Comparison of ENCODE assay signal across 7 cellular contexts in genomic region chrX:134803551-134804183, GRCh38. TPM values are rescaled to one million over a fixed set of nuclear protein-coding genes. Genes with fewer than 3 reads are reported as not detected.
DNase-seq lines count a peak whose midpoint lies in the region; ATAC-seq and TF ChIP-seq lines count a peak whose summit lies in the region.

No MANE protein-coding gene starts in this region.

- RAD21 ChIA-PET in HCT116 (lab: Charles Lee; ENCODE audit: low non-redundant PET in 1 of 2, low total read pairs in 2 of 2, uncharacterized antibody in 2 of 2, unreplicated experiment in 2 of 2): no interaction called here

- no peak overlapping the region for H3K9ac ChIP-seq in HCT116 (ENCODE audit: low read length)
- H3K9ac ChIP-seq in iPS-18a (ENCODE audit: low read length): peak overlapping the region; percentile 38

- intact Hi-C loops in HCT116 (cut with micrococcal nuclease): no loop called here

- no peak for TF ChIP-seq CTCF in HCT116 (IDR thresholded peaks at IDR 0.05 in 2 of 3, conservative IDR thresholded peaks at IDR 0.05 in 1 of 3; ENCODE audit: borderline replicate concordance in 1 of 3, insufficient read depth in 1 of 3, low read depth in 2 of 3, low read length in 2 of 3)

- H3K4me1 ChIP-seq in HCT116 (ENCODE audit: control insufficient read depth in 1 of 2, insufficient read depth in 2 of 2, low read length in 2 of 2) (peaks cover 26 to 58% of the 10 kb centered on the region in 2 experiments; a peak in 3 of 4 replicates), iPS-18a (ENCODE audit: control insufficient read depth, low read depth, low read length) (peaks cover 19% of the 10 kb centered on the region)

- TF ChIP-seq RAD21 in HCT116 (IDR thresholded peaks at IDR 0.05; ENCODE audit: low read depth): no peak

- no TSS peak for BruUV-seq in HCT116 (replicated peaks; lab: Mats Ljungman, UMichigan)

- H3K4me3 ChIP-seq in HCT116 (replicated peaks in 1 of 2; ENCODE audit: low read depth in 1 of 2, low read length in 2 of 2) (no peak overlapping the region), iPS-18a (ENCODE audit: low read length) (no peak overlapping the region)

- no peak overlapping the region for H2AFZ ChIP-seq in HCT116 (ENCODE audit: low read depth, low read length, poor library complexity, severe bottlenecking)

- POLR2A ChIA-PET in HCT116 (lab: Charles Lee): interaction anchor here (0.8 kb wide), 1 partner anchor 10 kb away, joined by 4 read pairs; no protein-coding TSS in a partner anchor

- H3K9me3 ChIP-seq in HCT116 (ENCODE audit: control insufficient read depth in 1 of 2, insufficient read depth in 1 of 2, low read depth in 1 of 2, low read length in 2 of 2): no peaks in the 10 kb centered on the region
- peaks cover 6% of the 10 kb centered on the region for H3K9me3 ChIP-seq in iPS-18a (ENCODE audit: control insufficient read depth, low read depth, low read length)

- CTCF ChIA-PET in HCT116 (lab: Charles Lee): no interaction called here

- H3K4me2 ChIP-seq in HCT116 (ENCODE audit: low read length): peak overlapping the region; percentile 12; the same call in 1 of the 2 replicates

- DNase-seq in HCT116 (ENCODE audit: low read depth, low spot score) (no peak), NCI-H774 (lab: John Stamatoyannopoulos, UW) (peak; percentile 48), NCI-H1930 (lab: John Stamatoyannopoulos, UW) (no peak), SHP77 (lab: John Stamatoyannopoulos, UW) (no peak)
- DNase-seq in stimulated activated CD4-positive, alpha-beta T cell treated with anti-CD3 and anti-CD28 coated beads, Interleukin-15, amount 100 ng/mL, for 24 hours: no peak

- H4K20me1 ChIP-seq in HCT116 (ENCODE audit: insufficient read depth): no peaks in the 10 kb centered on the region

- no peak for TF ChIP-seq POLR2A in HCT116 (IDR thresholded peaks at IDR 0.05; ENCODE audit: borderline replicate concordance, extremely low read depth, insufficient read depth, insufficient read length)

- peak; percentile 52 for ATAC-seq in GM18858 (IDR thresholded peaks at IDR 0.05; ENCODE audit: unreplicated experiment)
- ATAC-seq in HCT116: no peak

- H3K9me2 ChIP-seq in HCT116 (ENCODE audit: insufficient read depth): no peaks in the 10 kb centered on the region

- H3K27me3 ChIP-seq in HCT116 (ENCODE audit: insufficient read depth, low read length): no peaks in the 10 kb centered on the region
- no peaks in the 10 kb centered on the region for H3K27me3 ChIP-seq in iPS-18a (ENCODE audit: control insufficient read depth, insufficient read depth, low read length)

- H3K27ac ChIP-seq in HCT116 (ENCODE audit: low read depth, low read length) (no peak overlapping the region), iPS-18a (ENCODE audit: low read length) (peak overlapping the region; percentile 41)

- no peaks in the 10 kb centered on the region for H3K79me2 ChIP-seq in HCT116 (ENCODE audit: insufficient read depth, low read length)

- no peaks in the 10 kb centered on the region for H3K36me3 ChIP-seq in HCT116 (ENCODE audit: control insufficient read depth in 1 of 2, insufficient read depth in 2 of 2, low read length in 2 of 2)
- no peaks in the 10 kb centered on the region for H3K36me3 ChIP-seq in iPS-18a (ENCODE audit: control insufficient read depth, low read depth, low read length)

TF ChIP-seq in HCT116, 20 proteins besides CTCF, POLR2A, EP300 and RAD21:
- TF ChIP-seq REST (IDR thresholded peaks at IDR 0.05; ENCODE audit: low read depth): no peak
- TF ChIP-seq CBX3 (IDR thresholded peaks at IDR 0.05; ENCODE audit: low read depth): no peak
- TF ChIP-seq MAX (IDR thresholded peaks at IDR 0.05): no peak
- TF ChIP-seq EZH2 (IDR thresholded peaks at IDR 0.05): no peak
- no peak for TF ChIP-seq ZFX (IDR thresholded peaks at IDR 0.05)
- TF ChIP-seq, protein P1, sequence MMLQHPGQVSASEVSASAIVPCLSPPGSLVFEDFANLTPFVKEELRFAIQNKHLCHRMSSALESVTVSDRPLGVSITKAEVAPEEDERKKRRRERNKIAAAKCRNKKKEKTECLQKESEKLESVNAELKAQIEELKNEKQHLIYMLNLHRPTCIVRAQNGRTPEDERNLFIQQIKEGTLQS (IDR thresholded peaks at IDR 0.05): no peak
- TF ChIP-seq, protein P2, sequence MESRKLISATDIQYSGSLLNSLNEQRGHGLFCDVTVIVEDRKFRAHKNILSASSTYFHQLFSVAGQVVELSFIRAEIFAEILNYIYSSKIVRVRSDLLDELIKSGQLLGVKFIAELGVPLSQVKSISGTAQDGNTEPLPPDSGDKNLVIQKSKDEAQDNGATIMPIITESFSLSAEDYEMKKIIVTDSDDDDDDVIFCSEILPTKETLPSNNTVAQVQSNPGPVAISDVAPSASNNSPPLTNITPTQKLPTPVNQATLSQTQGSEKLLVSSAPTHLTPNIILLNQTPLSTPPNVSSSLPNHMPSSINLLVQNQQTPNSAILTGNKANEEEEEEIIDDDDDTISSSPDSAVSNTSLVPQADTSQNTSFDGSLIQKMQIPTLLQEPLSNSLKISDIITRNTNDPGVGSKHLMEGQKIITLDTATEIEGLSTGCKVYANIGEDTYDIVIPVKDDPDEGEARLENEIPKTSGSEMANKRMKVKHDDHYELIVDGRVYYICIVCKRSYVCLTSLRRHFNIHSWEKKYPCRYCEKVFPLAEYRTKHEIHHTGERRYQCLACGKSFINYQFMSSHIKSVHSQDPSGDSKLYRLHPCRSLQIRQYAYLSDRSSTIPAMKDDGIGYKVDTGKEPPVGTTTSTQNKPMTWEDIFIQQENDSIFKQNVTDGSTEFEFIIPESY (IDR thresholded peaks at IDR 0.05; ENCODE audit: extremely low read depth, insufficient replicate concordance, low read length): no peak

RNA-seq across cellular contexts. Expression of gene PABIR2, which starts 6.7 kb away (rescaled TPM):
- total RNA-seq in HCT116 (2021; ENCODE audit: unreplicated experiment): 95.8 TPM
- polyA plus RNA-seq in HCT116 (2012): 66.0 and 94.2 TPM in 2 replicates
